In the genomic region with DNA sequence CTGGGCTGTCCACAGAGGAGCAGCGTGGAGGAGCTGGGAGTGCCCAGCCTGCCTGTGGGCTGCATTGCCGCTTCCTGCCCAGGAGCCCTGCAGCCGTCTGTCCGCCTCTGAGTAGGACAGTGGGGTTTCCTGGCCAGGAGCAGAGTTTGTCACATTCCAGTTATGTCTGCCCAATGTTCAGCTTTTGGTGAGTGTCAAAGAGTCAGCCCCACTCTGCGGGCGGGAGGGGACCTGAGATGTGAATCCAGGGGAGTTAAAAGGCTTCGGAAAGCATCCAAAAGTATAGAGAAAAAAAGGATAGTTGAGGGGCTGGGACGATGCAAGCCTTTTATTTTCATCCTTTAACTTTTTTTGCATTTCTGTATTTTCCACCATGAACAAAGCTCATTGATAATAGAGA, we compare ENCODE assay signal across 20 cellular contexts. TPM values are rescaled to one million over a fixed set of nuclear protein-coding genes. Genes with fewer than 3 reads are reported as not detected.
A peak's percentile ranks its signal among the peaks of the same experiment; 100 is the strongest.
DNase-seq lines count a peak whose midpoint lies in the region; ATAC-seq and TF ChIP-seq lines count a peak whose summit lies in the region.
"Had no signal": no experiment of that assay in that cellular context is flagged by ENCODE, and none has a peak within 500 bp of the region (broad histone marks: within the 10 kb centered on the region; RNA-seq: fewer than 3 reads in every experiment).

No MANE protein-coding gene starts in this region.

- no peaks in the 10 kb centered on the region for H3K9me2 ChIP-seq in OCI-LY7 (ENCODE audit: insufficient read depth, low read length)

- H3K4ac ChIP-seq in neuronal stem cell (ENCODE audit: low read length), result no peak overlapping the region

- H3K4me1 ChIP-seq in BLaER1 treated with 17β-estradiol and CSF1 and Interleukin-3, amounts not matched to agents 10 nM and 100 nM, result peaks cover 18 to 66% (median 40%) of the 10 kb centered on the region in 10 experiments
- H3K4me1 ChIP-seq in iPS-18a (ENCODE audit: control insufficient read depth, low read depth, low read length) (peaks cover 12% of the 10 kb centered on the region), neuronal stem cell (ENCODE audit: control insufficient read depth in 2 of 2, insufficient read depth in 1 of 2, low read depth in 1 of 2, low read length in 2 of 2) (peaks cover 3 to 32% of the 10 kb centered on the region in 2 donors), OCI-LY7 (ENCODE audit: insufficient read depth, low read length, poor library complexity, severe bottlenecking) (no peaks in the 10 kb centered on the region)

- no peak overlapping the region for H4K91ac ChIP-seq in neuronal stem cell (ENCODE audit: low read depth, low read length, poor library complexity)

- no peak overlapping the region for H2BK5ac ChIP-seq in neuronal stem cell (ENCODE audit: low read length)

- peak overlapping the region; percentile 52 for H2AK5ac ChIP-seq in neuronal stem cell (ENCODE audit: low read depth, low read length)

- H3K27ac ChIP-seq in BLaER1 treated with 17β-estradiol and CSF1 and Interleukin-3, amounts not matched to agents 10 nM and 100 nM, result no peak overlapping the region
- H3K27ac ChIP-seq in iPS-18a (ENCODE audit: low read length) (no peak overlapping the region), neuronal stem cell (replicated peaks; ENCODE audit: low read length) (no peak overlapping the region), substantia nigra (ENCODE audit: low read depth, low read length, poor library complexity, severe bottlenecking) (no peak overlapping the region), OCI-LY7 (ENCODE audit: low read depth, low read length, poor library complexity, severe bottlenecking) (no peak overlapping the region)

- H2AFZ ChIP-seq in neuronal stem cell (ENCODE audit: low read length) (no peak overlapping the region), OCI-LY7 (ENCODE audit: low read length) (no peak overlapping the region)

- H4K8ac ChIP-seq in neuronal stem cell (ENCODE audit: low read depth, low read length), result no peak overlapping the region

- ATAC-seq in HG03175 (IDR thresholded peaks at IDR 0.05; ENCODE audit: unreplicated experiment), result no peak
- ATAC-seq: HCT116 had no signal

- H3K23ac ChIP-seq in neuronal stem cell (ENCODE audit: low read depth, low read length, poor library complexity), result peak overlapping the region; percentile 37

- H3K27me3 ChIP-seq in BLaER1 treated with 17β-estradiol and CSF1 and Interleukin-3, amounts not matched to agents 10 nM and 100 nM, result peaks cover 97 to 99% (median 98%) of the 10 kb centered on the region in 11 experiments
- H3K27me3 ChIP-seq in iPS-18a (ENCODE audit: control insufficient read depth, insufficient read depth, low read length), result peaks cover 95% of the 10 kb centered on the region
- peaks cover 27 to 98% (median 68%) of the 10 kb centered on the region in 3 experiments for H3K27me3 ChIP-seq in neuronal stem cell (ENCODE audit: control insufficient read depth in 3 of 3, insufficient read depth in 3 of 3, low read depth in 1 of 3, low read length in 3 of 3)

- H3K18ac ChIP-seq in neuronal stem cell (ENCODE audit: low read length), result peak overlapping the region; percentile 82

- no peak overlapping the region for H3K9ac ChIP-seq in BLaER1 treated with 17β-estradiol and CSF1 and Interleukin-3, amounts not matched to agents 10 nM and 100 nM
- no peak overlapping the region for H3K9ac ChIP-seq in iPS-18a (ENCODE audit: low read length)
- peak overlapping the region; percentile 37 for H3K9ac ChIP-seq in neuronal stem cell (ENCODE audit: low read depth, low read length, poor library complexity)

- intact Hi-C loops in OCI-LY7 (cut with micrococcal nuclease; ENCODE audit: unreplicated experiment), result no loop called here

- no peak overlapping the region for H2BK120ac ChIP-seq in neuronal stem cell (ENCODE audit: low read depth, low read length)

- POLR2A ChIA-PET in OCI-LY7 (lab: Charles Lee), result no interaction called here

- TF ChIP-seq CTCF in OCI-LY7 (conservative IDR thresholded peaks at IDR 0.05; ENCODE audit: low read length), result no peak

- BruUV-seq in OCI-LY7 (replicated peaks; lab: Mats Ljungman, UMichigan), result no TSS peak

- no peaks in the 10 kb centered on the region for H3K9me3 ChIP-seq in BLaER1 treated with 17β-estradiol and CSF1 and Interleukin-3, amounts not matched to agents 10 nM and 100 nM (replicated peaks in 1 of 11)
- H3K9me3 ChIP-seq in iPS-18a (ENCODE audit: control insufficient read depth, low read depth, low read length) (no peaks in the 10 kb centered on the region), neuronal stem cell (replicated peaks in 1 of 2; ENCODE audit: control insufficient read depth in 2 of 2, insufficient read depth in 1 of 2, low read depth in 1 of 2, low read length in 2 of 2) (peaks cover 0 to 7% of the 10 kb centered on the region in 2 donors), OCI-LY7 (ENCODE audit: low read length) (no peaks in the 10 kb centered on the region)

- H3K4me3 ChIP-seq in BLaER1 treated with 17β-estradiol and CSF1 and Interleukin-3, amounts not matched to agents 10 nM and 100 nM, result no peak overlapping the region
- H3K4me3 ChIP-seq in iPS-18a (ENCODE audit: low read length), result peak overlapping the region; percentile 21
- no peak overlapping the region for H3K4me3 ChIP-seq in neuronal stem cell (ENCODE audit: low read length in 2 of 2)
- H3K4me3 ChIP-seq in OCI-LY7 (ENCODE audit: low read depth, low read length, poor library complexity, severe bottlenecking), result no peak overlapping the region

- DNase-seq in OCI-M1 (lab: John Stamatoyannopoulos, UW) (peak; percentile 47), neuronal stem cell (ENCODE audit: low spot score) (no peak), substantia nigra (lab: John Stamatoyannopoulos, UW) (no peak), globus pallidus (ENCODE audit: low spot score) (no peak), OCI-LY7 (ENCODE audit: low spot score) (no peak)
- DNase-seq: DMS53, KG1, NCI-H1092, NCI-H1694, NCI-H2107, NCI-H226, NCI-H69, SHP77 treated with DMSO at 0.1 percent for 48 hours had no signal

- no peaks in the 10 kb centered on the region for H3K36me3 ChIP-seq in BLaER1 treated with 17β-estradiol and CSF1 and Interleukin-3, amounts not matched to agents 10 nM and 100 nM
- H3K36me3 ChIP-seq in iPS-18a (ENCODE audit: control insufficient read depth, low read depth, low read length) (no peaks in the 10 kb centered on the region), neuronal stem cell (replicated peaks in 1 of 2; ENCODE audit: control insufficient read depth in 2 of 2, insufficient read depth in 2 of 2, low read length in 2 of 2) (no peaks in the 10 kb centered on the region), OCI-LY7 (ENCODE audit: insufficient read depth, low read length) (no peaks in the 10 kb centered on the region)

- peaks cover 0 to 94% (median 42%) of the 10 kb centered on the region in 11 experiments; a peak in 17 of 22 replicates for H4K20me1 ChIP-seq in BLaER1 treated with 17β-estradiol and CSF1 and Interleukin-3, amounts not matched to agents 10 nM and 100 nM
- no peaks in the 10 kb centered on the region for H4K20me1 ChIP-seq in OCI-LY7 (ENCODE audit: insufficient read depth, low read length)

- no peak overlapping the region for H2BK15ac ChIP-seq in neuronal stem cell (ENCODE audit: low read length)

- H2BK12ac ChIP-seq in neuronal stem cell (ENCODE audit: low read length), result no peak overlapping the region

- H3K4me2 ChIP-seq in BLaER1 treated with 17β-estradiol and CSF1 and Interleukin-3, amounts not matched to agents 10 nM and 100 nM, result peak overlapping the region in 10 of 11 experiments; percentile 24 to 98 (median 80); a peak in 17 of 22 replicates
- H3K4me2 ChIP-seq in neuronal stem cell (ENCODE audit: insufficient read depth, low read length, poor library complexity, severe bottlenecking) (no peak overlapping the region), OCI-LY7 (ENCODE audit: low read length) (no peak overlapping the region)

- H3K79me1 ChIP-seq in neuronal stem cell (ENCODE audit: low read depth, low read length), result peaks cover 2% of the 10 kb centered on the region

- WGBS in neuronal stem cell (ENCODE audit: extremely low coverage in 2 of 2, insufficient read length in 2 of 2, insufficient replicate concordance in 1 of 2), 2 donors, result no CpG with 5 or more reads among the region's 8 CpGs

- peak overlapping the region; percentile 56 for H3K14ac ChIP-seq in neuronal stem cell (ENCODE audit: low read length)

- CTCF ChIA-PET in OCI-LY7 (lab: Charles Lee; ENCODE audit: unreplicated experiment), result no interaction called here

- H3K79me2 ChIP-seq in OCI-LY7 (ENCODE audit: insufficient read depth, low read depth, low read length), result no peaks in the 10 kb centered on the region

RNA-seq across cellular contexts. Expression of gene GATA5, which starts 7.2 kb away (rescaled TPM):
- polyA plus RNA-seq in neuronal stem cell (2013, experiment 1 of 2), result 0.08 TPM
- 0.11 TPM for polyA plus RNA-seq in neuronal stem cell (2013, experiment 2 of 2)
- not detected in 2 replicates for total RNA-seq in OCI-LY7 (2014; rRNA removed; shearing (Covaris generic))
- total RNA-seq in OCI-LY7 (2022), result not detected in 2 replicates
- total RNA-seq: HT1080, M059J had no signal
- polyA plus RNA-seq: CD14-positive monocyte had no signal

RNA-seq across cellular contexts. Expression of gene RBBP8NL, which starts 55.6 kb away (rescaled TPM):
- polyA plus RNA-seq in neuronal stem cell (2013, experiment 1 of 2), result not detected
- polyA plus RNA-seq in neuronal stem cell (2013, experiment 2 of 2), result not detected
- not detected in 2 replicates for total RNA-seq in OCI-LY7 (2014; rRNA removed; shearing (Covaris generic))
- total RNA-seq in OCI-LY7 (2022), result not detected in 2 replicates
- total RNA-seq: HT1080, M059J had no signal
- polyA plus RNA-seq: CD14-positive monocyte had no signal

Comparison
In these comparisons a context has a peak if more than half of its experiments do, and no peak if none do; other contexts are left out.
1. H3K4me2 ChIP-seq: peak in BLaER1 treated with 17β-estradiol and CSF1 and Interleukin-3, amounts not matched to agents 10 nM and 100 nM (10 of 11); none in neuronal stem cell (single experiment) and OCI-LY7 (single experiment).